10 cellular contexts compared by ENCODE assay signal in genomic region chr3:149203758-149204157, GRCh38. TPM values are rescaled to one million over a fixed set of nuclear protein-coding genes. Genes with fewer than 3 reads are reported as not detected.
A peak's percentile ranks its signal among the peaks of the same experiment; 100 is the strongest.
DNase-seq lines count a peak whose midpoint lies in the region; ATAC-seq, FAIRE-seq and TF ChIP-seq lines count a peak whose summit lies in the region.
"Had no signal": no experiment of that assay in that cellular context is flagged by ENCODE, and none has a peak within 500 bp of the region (broad histone marks: within the 10 kb centered on the region; RNA-seq: fewer than 3 reads in every experiment).

No MANE protein-coding gene starts in this region.

- intact Hi-C loops in psoas muscle (cut with DNase I) = loop anchor here in 1 of 2 donors (2.0 kb wide), 1 partner anchor 17 kb away; the partner anchor contains the start of gene CP
- intact Hi-C loops in adrenal gland (cut with DNase I) = no loop called here

- H3K9me2 ChIP-seq in SU-DHL-6 (replicated peaks; ENCODE audit: insufficient read depth, low read length) = no peaks in the 10 kb centered on the region

- ATAC-seq in GM19468 (IDR thresholded peaks at IDR 0.05; ENCODE audit: extremely low read depth, unreplicated experiment) (peak; percentile 89), HG03135 (IDR thresholded peaks at IDR 0.05; ENCODE audit: unreplicated experiment) (peak; percentile 97), psoas muscle (no peak), SK-N-SH treated with all-trans-retinoic acid at 6 μM for 48 hours (no peak)

- WGBS in psoas muscle, 3 donors = 80 to 82% (median 81%) methylated on average over 3 of the region's 3 CpGs
- WGBS in adrenal gland, 4 donors = 71 to 80% (median 72%) methylated on average over 3 of the region's 3 CpGs

- H3K36me3 ChIP-seq in SU-DHL-6 (ENCODE audit: low read length) (no peaks in the 10 kb centered on the region), psoas muscle (ENCODE audit: insufficient read depth in 1 of 2, low read depth in 1 of 2) (no peaks in the 10 kb centered on the region), adrenal gland (replicated peaks in 1 of 2) (no peaks in the 10 kb centered on the region)

- H3K27ac ChIP-seq in SU-DHL-6 (ENCODE audit: low read depth, low read length) = no peak overlapping the region
- no peak overlapping the region for H3K27ac ChIP-seq in psoas muscle
- no peak overlapping the region for H3K27ac ChIP-seq in adrenal gland

- H4K20me1 ChIP-seq in SU-DHL-6 (ENCODE audit: low read depth, low read length) = no peaks in the 10 kb centered on the region

- H3K4me1 ChIP-seq in psoas muscle = no peaks in the 10 kb centered on the region
- no peaks in the 10 kb centered on the region for H3K4me1 ChIP-seq in adrenal gland (replicated peaks in 1 of 2)

- no peaks in the 10 kb centered on the region for H3K27me3 ChIP-seq in SU-DHL-6 (ENCODE audit: low read length)
- H3K27me3 ChIP-seq in psoas muscle (ENCODE audit: insufficient read depth in 3 of 3, low read length in 2 of 3) = no peaks in the 10 kb centered on the region
- H3K27me3 ChIP-seq in adrenal gland = no peaks in the 10 kb centered on the region

- TF ChIP-seq CTCF in SU-DHL-6 (IDR thresholded peaks at IDR 0.05; ENCODE audit: insufficient read depth, low read length, poor library complexity, severe bottlenecking) (no peak), psoas muscle (IDR thresholded peaks at IDR 0.05) (no peak), adrenal gland (IDR thresholded peaks at IDR 0.05) (no peak)

- H3K79me2 ChIP-seq in SU-DHL-6 (ENCODE audit: insufficient read depth, low read length) = no peaks in the 10 kb centered on the region

- TF ChIP-seq POLR2A in GM12891 (IDR thresholded peaks at IDR 0.05; ENCODE audit: low read depth, low read length) (no peak), adrenal gland (IDR thresholded peaks at IDR 0.05) (no peak)

- H3K4me3 ChIP-seq in SU-DHL-6 (ENCODE audit: insufficient read depth, low read length, poor library complexity, severe bottlenecking) (no peak overlapping the region), psoas muscle (no peak overlapping the region), adrenal gland (no peak overlapping the region)

- H3K9ac ChIP-seq in SU-DHL-6 (ENCODE audit: low read length) = no peak overlapping the region

- DNase-seq in GM12891 (ENCODE audit: insufficient read length, low spot score) (peak; percentile 29), psoas muscle (no peak), adrenal gland (no peak)
- DNase-seq in activated CD4-positive, alpha-beta T cell treated with anti-CD3 and anti-CD28 coated beads, Interleukin-2, amount 50 U/mL, for 1 hour = no peak

- H3K4me2 ChIP-seq in SU-DHL-6 (ENCODE audit: low read depth, low read length, poor library complexity, severe bottlenecking) = no peak overlapping the region

- H2AFZ ChIP-seq in SU-DHL-6 (ENCODE audit: low read depth, low read length, severe bottlenecking) = peak overlapping the region; percentile 80

- no peaks in the 10 kb centered on the region for H3F3A ChIP-seq in SU-DHL-6 (ENCODE audit: insufficient read depth)

- FAIRE-seq in GM12891 (lab: Jason Lieb, UNC) = peak; percentile 87

- no peaks in the 10 kb centered on the region for H3K9me3 ChIP-seq in SU-DHL-6 (ENCODE audit: insufficient read depth, low read length)
- H3K9me3 ChIP-seq in psoas muscle = no peaks in the 10 kb centered on the region
- H3K9me3 ChIP-seq in adrenal gland (replicated peaks in 1 of 3) = no peaks in the 10 kb centered on the region

TF ChIP-seq in GM12891, 5 proteins besides CTCF, POLR2A, EP300 and RAD21:
- TF ChIP-seq PAX5 (IDR thresholded peaks at IDR 0.05; ENCODE audit: insufficient read depth, low read length, severe bottlenecking) (no peak), POLR2AphosphoS5 (IDR thresholded peaks at IDR 0.05; ENCODE audit: low read depth, low read length) (no peak), SPI1 (IDR thresholded peaks at IDR 0.05; ENCODE audit: low read depth, low read length) (peak; percentile 72), TAF1 (IDR thresholded peaks at IDR 0.05; ENCODE audit: low read depth, low read length) (no peak), POU2F2 (IDR thresholded peaks at IDR 0.05; ENCODE audit: low read depth, low read length) (no peak)

TF ChIP-seq in SK-N-SH treated with all-trans-retinoic acid at 6 μM for 48 hours, 23 proteins besides CTCF, POLR2A, EP300 and RAD21:
- no peak for TF ChIP-seq BACH2 (CRISPR knock-in tag; IDR thresholded peaks at IDR 0.05; ENCODE audit: borderline replicate concordance)
- TF ChIP-seq CSDC2 (CRISPR knock-in tag; IDR thresholded peaks at IDR 0.05) = no peak
- no peak for TF ChIP-seq RARB (CRISPR knock-in tag; IDR thresholded peaks at IDR 0.05)
- no peak for TF ChIP-seq ZNF8 (CRISPR knock-in tag; IDR thresholded peaks at IDR 0.05)
- no peak for TF ChIP-seq TCF4 (CRISPR knock-in tag; IDR thresholded peaks at IDR 0.05; ENCODE audit: borderline replicate concordance)
- TF ChIP-seq ZFP3 (CRISPR knock-in tag; IDR thresholded peaks at IDR 0.05) = no peak
- TF ChIP-seq TSHZ2 (CRISPR knock-in tag; IDR thresholded peaks at IDR 0.05) = no peak
- TF ChIP-seq ZNF70 (CRISPR knock-in tag; IDR thresholded peaks at IDR 0.05) = no peak
- no peak for TF ChIP-seq ISL1 (CRISPR knock-in tag; IDR thresholded peaks at IDR 0.05)
- TF ChIP-seq PATZ1 (CRISPR knock-in tag; IDR thresholded peaks at IDR 0.05; ENCODE audit: borderline replicate concordance) = no peak
- TF ChIP-seq ZFP30 (CRISPR knock-in tag; IDR thresholded peaks at IDR 0.05) = no peak
- no peak for TF ChIP-seq OSR1 (CRISPR knock-in tag; IDR thresholded peaks at IDR 0.05)
- TF ChIP-seq CREB5 (CRISPR knock-in tag; IDR thresholded peaks at IDR 0.05; ENCODE audit: low read depth) = no peak
- TF ChIP-seq TOX (CRISPR knock-in tag; IDR thresholded peaks at IDR 0.05; ENCODE audit: borderline replicate concordance) = no peak

RNA-seq across cellular contexts. Expression of gene CP, which starts 17.9 kb away (rescaled TPM):
- not detected for polyA plus RNA-seq in GM12891 (2012; ENCODE audit: low read depth, missing spikeins)
- total RNA-seq in psoas muscle (1 to 10 TPM; 1.0 to 3.5 (median 1.8) TPM), adrenal gland (10 to 100 TPM in 2 of 8 donors, 1 to 10 TPM in 5, under 1 TPM in 1; 0.48 to 17.2 (median 7.3) TPM)
- polyA plus RNA-seq in psoas muscle (1 to 10 TPM in 2 of 3 donors, under 1 TPM in 1; 0.23 to 2.3 (median 2.2) TPM), adrenal gland (1 to 10 TPM; 1.2 to 4.5 (median 2.5) TPM)
- total RNA-seq: Daoy, dermis microvascular lymphatic vessel endothelial cell had no signal

Comparison
In these comparisons a context has a peak if more than half of its experiments do, and no peak if none do; other contexts are left out.
1. ATAC-seq: peak in GM19468 (single experiment) and HG03135 (single experiment); none in psoas muscle (0 of 4) and SK-N-SH treated with all-trans-retinoic acid at 6 μM for 48 hours (single experiment).